ENCODE assay signal across 8 cellular contexts in the genomic region with DNA sequence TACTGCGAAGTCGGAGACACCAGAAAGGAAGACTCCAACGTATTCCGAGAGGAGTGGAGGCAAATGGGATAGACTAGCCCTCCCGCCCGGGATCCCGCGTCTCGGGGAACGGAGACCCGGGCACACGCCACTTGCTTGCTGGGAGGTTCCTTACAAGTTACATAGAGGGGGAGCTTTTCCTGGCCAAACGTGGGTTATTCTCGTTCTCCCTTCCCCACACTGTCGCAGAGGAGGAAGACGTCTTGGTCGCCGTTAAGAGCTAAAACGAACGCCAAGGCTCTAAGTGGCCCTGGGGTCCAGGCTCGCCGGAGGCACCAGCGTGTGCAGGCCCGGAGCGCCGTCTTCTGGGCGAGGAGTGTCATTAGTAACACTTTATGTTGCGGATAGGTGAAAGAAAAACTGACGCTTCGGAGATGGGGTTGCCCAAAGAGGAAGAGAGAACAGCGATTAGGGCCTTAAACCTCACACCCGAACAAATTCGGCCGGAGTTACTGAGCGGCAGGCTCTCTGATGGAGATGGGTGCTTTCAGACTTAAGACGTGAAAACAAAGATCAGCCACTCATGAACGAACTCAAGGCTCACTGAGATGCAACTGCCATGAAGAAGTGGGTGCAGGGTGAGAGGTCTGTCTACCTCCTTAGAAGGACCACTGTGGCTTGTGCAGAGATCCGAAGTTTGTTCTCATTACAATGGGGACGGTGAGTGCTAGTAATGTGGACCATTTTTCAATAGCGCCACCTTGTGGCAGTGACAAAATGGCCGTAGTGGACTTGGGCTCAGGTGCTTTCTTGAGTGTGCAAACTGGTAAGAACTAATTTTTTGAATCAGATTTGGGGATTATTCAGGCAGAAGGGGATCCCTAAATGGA. TPM values are rescaled to one million over a fixed set of nuclear protein-coding genes. Genes with fewer than 3 reads are reported as not detected.
DNase-seq lines count a peak whose midpoint lies in the region.

No MANE protein-coding gene starts in this region.

- no peaks in the 10 kb centered on the region for H3K36me3 ChIP-seq in SJCRH30

- no peaks in the 10 kb centered on the region for H3K4me1 ChIP-seq in SJCRH30

- DNase-seq in ELR (ENCODE audit: low read depth) (peak; percentile 80), H4 (ENCODE audit: low spot score) (peak; percentile 67), LoVo (ENCODE audit: low spot score) (peak; percentile 79), SJCRH30 (peak; percentile 45 to 78), globus pallidus (ENCODE audit: low spot score) (peak; percentile 62), nucleus accumbens (lab: John Stamatoyannopoulos, UW) (peak in 49 of 56 donors; percentile 5 to 86 (median 37)), superior temporal gyrus (ENCODE audit: extremely low spot score) (peak; percentile 90)
- DNase-seq in activated naive CD4-positive, alpha-beta T cell treated with Interleukin-2 at 50 U/mL for 16 hours = peak; percentile 85

- H3K4me3 ChIP-seq in SJCRH30 = peak overlapping the region; percentile 44

- H3K9me3 ChIP-seq in SJCRH30 (replicated peaks) = no peaks in the 10 kb centered on the region

- no peak overlapping the region for H3K27ac ChIP-seq in SJCRH30

- H3K27me3 ChIP-seq in SJCRH30 = no peaks in the 10 kb centered on the region

RNA-seq across cellular contexts. Expression of a gene that starts 11.7 kb away (rescaled TPM):
- 1.2 and 3.0 TPM in 2 replicates for total RNA-seq in H4 (2014; rRNA removed; shearing (Covaris generic))
- not detected in 2 replicates for total RNA-seq in SJCRH30 (2014; rRNA removed; shearing (Covaris generic))

RNA-seq across cellular contexts. Expression of a gene that starts 28.2 kb away (rescaled TPM):
- total RNA-seq in H4 (2014; rRNA removed; shearing (Covaris generic)) = not detected in 2 replicates
- not detected in 2 replicates for total RNA-seq in SJCRH30 (2014; rRNA removed; shearing (Covaris generic))

Comparison
In these comparisons a context has a peak if more than half of its experiments do, and no peak if none do; other contexts are left out.
1. DNase-seq: peak in every context shown above with its lines; median percentile 90 in superior temporal gyrus; 85 in activated naive CD4-positive, alpha-beta T cell treated with Interleukin-2 at 50 U/mL for 16 hours; 80 in ELR; 79 in LoVo; 67 in H4; 62 in globus pallidus; 62 in SJCRH30; 37 in nucleus accumbens.